Comparison of ENCODE assay signal across 1 cellular context in the genomic region with DNA sequence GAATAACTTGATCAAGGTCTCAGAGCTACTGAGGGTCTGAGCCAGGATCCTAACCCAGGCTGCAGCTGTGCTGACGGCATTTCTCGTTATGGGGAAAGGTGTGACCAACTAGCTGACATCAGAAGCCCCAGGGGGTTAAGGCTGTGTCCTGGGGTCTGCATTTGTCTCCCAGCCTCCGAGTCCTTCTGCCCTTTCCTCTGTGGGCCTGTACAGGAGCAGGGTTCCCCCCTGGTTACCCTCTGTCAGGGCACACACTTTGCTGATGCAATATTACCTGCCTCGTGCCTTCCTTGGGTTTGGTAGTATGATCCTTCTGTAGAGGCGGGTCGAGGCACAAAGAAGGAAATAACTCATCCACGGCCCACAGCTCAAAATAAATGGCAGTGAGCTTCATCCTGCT.
TF ChIP-seq lines count a peak whose summit lies in the region.

No MANE protein-coding gene starts in this region.

TF ChIP-seq in H1, 55 proteins besides CTCF, POLR2A, EP300 and RAD21 (continued from another document):
- no peak for TF ChIP-seq BACH1 (IDR thresholded peaks at IDR 0.05; ENCODE audit: low read length)
- TF ChIP-seq EZH2 (IDR thresholded peaks at IDR 0.05; ENCODE audit: low read depth, low read length, severe bottlenecking), result no peak
- TF ChIP-seq GABPA (IDR thresholded peaks at IDR 0.05; ENCODE audit: borderline replicate concordance, insufficient read depth, low read length), result no peak
- no peak for TF ChIP-seq ASH2L (IDR thresholded peaks at IDR 0.05; ENCODE audit: low read length)
- no peak for TF ChIP-seq SIRT6 (IDR thresholded peaks at IDR 0.05; ENCODE audit: low read length)
- no peak for TF ChIP-seq MAFK (IDR thresholded peaks at IDR 0.05; ENCODE audit: low read depth, low read length)
- TF ChIP-seq, protein P1, sequence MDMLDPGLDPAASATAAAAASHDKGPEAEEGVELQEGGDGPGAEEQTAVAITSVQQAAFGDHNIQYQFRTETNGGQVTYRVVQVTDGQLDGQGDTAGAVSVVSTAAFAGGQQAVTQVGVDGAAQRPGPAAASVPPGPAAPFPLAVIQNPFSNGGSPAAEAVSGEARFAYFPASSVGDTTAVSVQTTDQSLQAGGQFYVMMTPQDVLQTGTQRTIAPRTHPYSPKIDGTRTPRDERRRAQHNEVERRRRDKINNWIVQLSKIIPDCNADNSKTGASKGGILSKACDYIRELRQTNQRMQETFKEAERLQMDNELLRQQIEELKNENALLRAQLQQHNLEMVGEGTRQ (IDR thresholded peaks at IDR 0.05; ENCODE audit: low read length), result no peak
